Comparison of ENCODE assay signal across 8 cellular contexts in genomic region chr15:43185161-43186002, GRCh38. TPM values are rescaled to one million over a fixed set of nuclear protein-coding genes. Genes with fewer than 3 reads are reported as not detected.
DNase-seq lines count a peak whose midpoint lies in the region; ATAC-seq and TF ChIP-seq lines count a peak whose summit lies in the region.

CCNDBP1 (plus strand) TSS chr15:43185403; CDS start chr15:43185499, 96 bp downstream.

- H3K36me3 Mint-ChIP-seq in nephron (ENCODE audit: low read depth): peaks cover 4% of the 10 kb centered on the region

- H3K9me2 ChIP-seq in Karpas-422 (replicated peaks; ENCODE audit: insufficient read depth, low read length): no peaks in the 10 kb centered on the region

- H3K27me3 ChIP-seq in Karpas-422 (ENCODE audit: low read length): no peaks in the 10 kb centered on the region

- H3K36me3 ChIP-seq in ES-I3 (ENCODE audit: insufficient read depth, low read length) (no peaks in the 10 kb centered on the region), Karpas-422 (ENCODE audit: insufficient read depth, low read length) (peaks cover 28% of the 10 kb centered on the region; the same call in 1 of the 2 replicates)

- peak within 1 kb of the TSS; percentile 99 for H3K4me2 ChIP-seq in Karpas-422 (ENCODE audit: low read depth, low read length, poor library complexity, severe bottlenecking)

- no peaks in the 10 kb centered on the region for H3K27me3 Mint-ChIP-seq in nephron (ENCODE audit: low read depth)
- H3K27me3 Mint-ChIP-seq in stimulated activated naive CD8-positive, alpha-beta T cell treated with anti-CD3 and anti-CD28 coated beads, Interleukin-15, amount 100 ng/mL, for 72 hours: no peaks in the 10 kb centered on the region

- H3K4me3 ChIP-seq in Karpas-422 (ENCODE audit: low read length) (peak within 1 kb of the TSS; percentile 99), fibroblast of the aortic adventitia (ENCODE audit: low read depth, low read length) (peak within 1 kb of the TSS; percentile 74)

- H3K9me3 Mint-ChIP-seq in nephron: no peaks in the 10 kb centered on the region
- no peaks in the 10 kb centered on the region for H3K9me3 Mint-ChIP-seq in stimulated activated naive CD8-positive, alpha-beta T cell treated with anti-CD3 and anti-CD28 coated beads, Interleukin-15, amount 100 ng/mL, for 72 hours

- peak within 1 kb of the TSS; percentile 79 for H2AFZ ChIP-seq in Karpas-422 (ENCODE audit: low read length)

- H3K4me1 ChIP-seq in ES-I3 (ENCODE audit: insufficient read depth, low read length) (no peaks in the 10 kb centered on the region), Karpas-422 (ENCODE audit: low read length) (peaks cover 15% of the 10 kb centered on the region)

- peak within 1 kb of the TSS; percentile 77 for H3K27ac ChIP-seq in Karpas-422 (ENCODE audit: low read length)

- TF ChIP-seq CTCF in fibroblast of the aortic adventitia (IDR thresholded peaks at IDR 0.05; ENCODE audit: insufficient read depth, low read length) (peak; percentile 44), nephron (IDR thresholded peaks at IDR 0.05; ENCODE audit: unreplicated experiment in 3 of 3) (peak; percentile 33 to 54 (median 46))

- no peaks in the 10 kb centered on the region for H4K20me1 ChIP-seq in Karpas-422 (ENCODE audit: insufficient read depth, low read depth, low read length)

- peaks cover 24% of the 10 kb centered on the region for H3K79me2 ChIP-seq in Karpas-422 (ENCODE audit: low read length)

- H3K27ac Mint-ChIP-seq in nephron: peak within 1 kb of the TSS; percentile 21 to 89 (median 88)
- H3K27ac Mint-ChIP-seq in stimulated activated naive CD8-positive, alpha-beta T cell treated with anti-CD3 and anti-CD28 coated beads, Interleukin-15, amount 100 ng/mL, for 72 hours: peak within 1 kb of the TSS; percentile 97 to 99

- H3K4me1 Mint-ChIP-seq in nephron: peaks cover 10% of the 10 kb centered on the region
- H3K4me1 Mint-ChIP-seq in stimulated activated naive CD8-positive, alpha-beta T cell treated with anti-CD3 and anti-CD28 coated beads, Interleukin-15, amount 100 ng/mL, for 72 hours: peaks cover 17% of the 10 kb centered on the region

- H3K4me3 Mint-ChIP-seq in nephron: peak within 1 kb of the TSS; percentile 89 to 96 (median 92)
- peak within 1 kb of the TSS; percentile 89 to 93 for H3K4me3 Mint-ChIP-seq in stimulated activated naive CD8-positive, alpha-beta T cell treated with anti-CD3 and anti-CD28 coated beads, Interleukin-15, amount 100 ng/mL, for 72 hours

- H3K9me3 ChIP-seq in ES-I3 (ENCODE audit: control insufficient read depth, insufficient read depth, low read length): no peaks in the 10 kb centered on the region
- no peaks in the 10 kb centered on the region for H3K9me3 ChIP-seq in Karpas-422 (ENCODE audit: low read length)

- DNase-seq in Karpas-422 (peak; percentile 98), SHP77 treated with DMSO at 0.1 percent for 48 hours (lab: John Stamatoyannopoulos, UW) (peak; percentile 82), fibroblast of the aortic adventitia (ENCODE audit: low read depth) (peak; percentile 66)
- peak; percentile 83 for DNase-seq in activated effector memory CD4-positive, alpha-beta T cell treated with Interleukin-2 at 50 U/mL for 16 hours
- peak; percentile 88 to 93 for DNase-seq in stimulated activated naive CD8-positive, alpha-beta T cell treated with anti-CD3 and anti-CD28 coated beads, Interleukin-15, amount 100 ng/mL, for 72 hours

- H3K9ac ChIP-seq in ES-I3 (ENCODE audit: low read depth, low read length): peak within 1 kb of the TSS; percentile 81; the same call in 1 of the 2 replicates
- H3K9ac ChIP-seq in Karpas-422 (ENCODE audit: low read length): peak within 1 kb of the TSS; percentile 90

- ATAC-seq in GM21825 (IDR thresholded peaks at IDR 0.05; ENCODE audit: unreplicated experiment): peak; percentile 93
- peak; percentile 97 for ATAC-seq in stimulated activated naive CD8-positive, alpha-beta T cell treated with anti-CD3 and anti-CD28 coated beads, Interleukin-15, amount 100 ng/mL, for 72 hours

RNA-seq across cellular contexts. Expression of gene CCNDBP1, which starts in this region (rescaled TPM):
- total RNA-seq in Karpas-422 (2014; rRNA removed; shearing (Covaris generic); ENCODE audit: low replicate concordance): 119 and 130 TPM in 2 replicates
- 44.6 and 61.2 TPM in 2 replicates for total RNA-seq in fibroblast of the aortic adventitia (ENCODE audit: low replicate concordance)

Comparison
In these comparisons a context has a peak if more than half of its experiments do, and no peak if none do; other contexts are left out.
1. Peak in every context shown above with its lines: DNase-seq, ATAC-seq, H3K4me3 ChIP-seq and H3K27ac ChIP-seq.